ENCODE assay signal across 1 cellular context in the genomic region with DNA sequence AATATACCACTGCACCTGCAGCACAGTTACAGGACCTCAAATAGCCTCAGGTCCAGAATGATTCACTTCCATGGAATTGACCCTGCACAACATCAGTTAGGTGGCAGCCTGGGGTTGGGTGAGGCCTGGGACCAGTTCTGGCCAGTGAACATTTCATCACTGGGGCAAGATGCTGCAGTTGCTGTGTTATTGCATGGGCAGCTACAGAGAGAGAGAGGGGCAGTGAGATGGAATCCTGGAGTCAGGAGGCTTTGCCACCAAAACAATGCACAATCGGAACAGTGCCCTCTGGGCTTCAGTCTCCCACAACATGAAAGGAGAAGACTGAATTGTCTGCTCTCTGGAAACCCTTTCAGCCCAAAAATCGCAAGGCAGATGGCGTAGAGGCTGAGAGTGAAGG.
TF ChIP-seq lines count a peak whose summit lies in the region.

No MANE protein-coding gene starts in this region.

TF ChIP-seq in SK-N-SH treated with all-trans-retinoic acid at 6 μM for 48 hours, 23 proteins besides CTCF, POLR2A, EP300 and RAD21 (continued from another document):
- TF ChIP-seq ZC3H10 (CRISPR knock-in tag; IDR thresholded peaks at IDR 0.05) (no peak), BACH2 (CRISPR knock-in tag; IDR thresholded peaks at IDR 0.05; ENCODE audit: borderline replicate concordance) (no peak), ESRRG (CRISPR knock-in tag; IDR thresholded peaks at IDR 0.05) (no peak), ZNF70 (CRISPR knock-in tag; IDR thresholded peaks at IDR 0.05) (no peak), SNAI2 (CRISPR knock-in tag; IDR thresholded peaks at IDR 0.05) (no peak), ARNTL (CRISPR knock-in tag; IDR thresholded peaks at IDR 0.05; ENCODE audit: borderline replicate concordance, low read depth) (no peak), ZNF8 (CRISPR knock-in tag; IDR thresholded peaks at IDR 0.05) (no peak)
